In the genomic region with DNA sequence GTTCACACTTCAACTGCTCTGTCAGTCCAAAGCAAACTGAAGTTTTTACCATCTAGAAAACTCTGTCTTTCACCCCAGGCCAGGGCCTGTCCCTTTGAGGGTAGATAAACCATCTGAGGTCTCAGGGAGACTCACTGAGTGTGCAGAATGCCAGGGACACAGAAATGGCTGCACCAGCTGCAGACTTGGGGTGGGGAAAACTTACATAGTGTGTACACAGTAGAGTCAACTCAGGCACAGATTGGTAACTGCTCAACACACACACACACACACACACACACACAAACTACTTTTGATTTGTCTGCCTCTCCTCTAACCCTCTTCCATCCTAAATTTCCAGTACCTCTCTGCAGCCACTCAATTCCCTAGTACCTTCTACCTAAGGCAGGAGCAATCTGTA, we compare ENCODE assay signal across 2 cellular contexts.
TF ChIP-seq lines count a peak whose summit lies in the region.

No MANE protein-coding gene starts in this region.

TF ChIP-seq in SK-N-SH, 30 proteins besides CTCF, POLR2A, EP300 and RAD21:
- TF ChIP-seq SIN3A (IDR thresholded peaks at IDR 0.05; ENCODE audit: borderline replicate concordance, low read depth, low read length): no peak
- no peak for TF ChIP-seq YY1 (IDR thresholded peaks at IDR 0.05; ENCODE audit: low read depth)
- TF ChIP-seq, protein P1, sequence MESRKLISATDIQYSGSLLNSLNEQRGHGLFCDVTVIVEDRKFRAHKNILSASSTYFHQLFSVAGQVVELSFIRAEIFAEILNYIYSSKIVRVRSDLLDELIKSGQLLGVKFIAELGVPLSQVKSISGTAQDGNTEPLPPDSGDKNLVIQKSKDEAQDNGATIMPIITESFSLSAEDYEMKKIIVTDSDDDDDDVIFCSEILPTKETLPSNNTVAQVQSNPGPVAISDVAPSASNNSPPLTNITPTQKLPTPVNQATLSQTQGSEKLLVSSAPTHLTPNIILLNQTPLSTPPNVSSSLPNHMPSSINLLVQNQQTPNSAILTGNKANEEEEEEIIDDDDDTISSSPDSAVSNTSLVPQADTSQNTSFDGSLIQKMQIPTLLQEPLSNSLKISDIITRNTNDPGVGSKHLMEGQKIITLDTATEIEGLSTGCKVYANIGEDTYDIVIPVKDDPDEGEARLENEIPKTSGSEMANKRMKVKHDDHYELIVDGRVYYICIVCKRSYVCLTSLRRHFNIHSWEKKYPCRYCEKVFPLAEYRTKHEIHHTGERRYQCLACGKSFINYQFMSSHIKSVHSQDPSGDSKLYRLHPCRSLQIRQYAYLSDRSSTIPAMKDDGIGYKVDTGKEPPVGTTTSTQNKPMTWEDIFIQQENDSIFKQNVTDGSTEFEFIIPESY (IDR thresholded peaks at IDR 0.05; ENCODE audit: borderline replicate concordance, low read depth): no peak
- TF ChIP-seq GABPA (IDR thresholded peaks at IDR 0.05; ENCODE audit: low read depth): no peak
- no peak for TF ChIP-seq NRF1 (IDR thresholded peaks at IDR 0.05; ENCODE audit: low read depth, low read length)
- TF ChIP-seq PBX3 (IDR thresholded peaks at IDR 0.05): no peak
- TF ChIP-seq FOSL2 (IDR thresholded peaks at IDR 0.05; ENCODE audit: borderline replicate concordance, low read depth): no peak
- TF ChIP-seq REST (IDR thresholded peaks at IDR 0.05; ENCODE audit: low read depth, low read length): no peak
- TF ChIP-seq FOXM1 (IDR thresholded peaks at IDR 0.05; ENCODE audit: low read depth): no peak
- TF ChIP-seq SMC3 (IDR thresholded peaks at IDR 0.05; ENCODE audit: low read depth, low read length): no peak
- no peak for TF ChIP-seq ELF1 (IDR thresholded peaks at IDR 0.05)

TF ChIP-seq in SK-N-SH treated with all-trans-retinoic acid at 6 μM for 48 hours, 23 proteins besides CTCF, POLR2A, EP300 and RAD21:
- no peak for TF ChIP-seq ZC3H10 (CRISPR knock-in tag; IDR thresholded peaks at IDR 0.05)
- TF ChIP-seq GLIS3 (CRISPR knock-in tag; IDR thresholded peaks at IDR 0.05): no peak
- no peak for TF ChIP-seq BACH2 (CRISPR knock-in tag; IDR thresholded peaks at IDR 0.05; ENCODE audit: borderline replicate concordance)
- no peak for TF ChIP-seq ARNTL (CRISPR knock-in tag; IDR thresholded peaks at IDR 0.05; ENCODE audit: borderline replicate concordance, low read depth)
- no peak for TF ChIP-seq ZFP30 (CRISPR knock-in tag; IDR thresholded peaks at IDR 0.05)
TF ChIP-seq in SK-N-SH treated with all-trans-retinoic acid at 6 μM for 48 hours: peak in this region for 0.
